ENCODE assay signal across 1 cellular context in the genomic region with DNA sequence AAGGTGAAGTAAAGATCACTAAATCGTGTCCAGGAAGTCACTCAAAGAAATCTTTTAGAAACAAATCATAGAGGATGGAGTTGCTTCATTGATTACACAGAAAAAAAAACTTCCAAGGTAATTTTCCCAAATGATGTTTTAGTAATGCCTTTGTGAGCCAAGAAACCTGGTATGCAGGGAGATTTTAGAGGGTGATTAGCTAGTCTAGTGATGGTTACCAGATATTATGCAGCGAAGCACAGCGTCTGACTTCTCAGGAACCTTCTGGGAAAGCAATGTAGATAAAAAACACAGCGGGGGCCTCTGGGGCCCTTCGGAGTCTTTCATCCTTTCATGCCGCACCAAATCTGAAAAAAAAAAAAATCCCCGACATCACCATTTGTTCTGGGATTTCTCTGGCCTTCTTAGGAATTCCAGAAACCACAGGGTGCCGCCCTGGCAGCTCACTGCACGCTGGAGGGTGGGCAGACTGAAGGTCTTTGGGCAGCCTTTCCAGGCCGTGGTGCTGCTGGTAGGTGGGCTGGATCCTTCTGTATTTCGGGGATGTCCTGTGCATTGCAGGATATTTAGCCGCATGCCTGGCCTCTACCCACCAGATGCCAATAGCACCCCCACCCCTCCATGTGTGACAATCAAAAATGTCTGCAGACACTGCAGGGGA.
TF ChIP-seq lines count a peak whose summit lies in the region.

No MANE protein-coding gene starts in this region.

TF ChIP-seq in GM23338, 12 proteins besides CTCF, POLR2A, EP300 and RAD21:
- TF ChIP-seq, protein P1, sequence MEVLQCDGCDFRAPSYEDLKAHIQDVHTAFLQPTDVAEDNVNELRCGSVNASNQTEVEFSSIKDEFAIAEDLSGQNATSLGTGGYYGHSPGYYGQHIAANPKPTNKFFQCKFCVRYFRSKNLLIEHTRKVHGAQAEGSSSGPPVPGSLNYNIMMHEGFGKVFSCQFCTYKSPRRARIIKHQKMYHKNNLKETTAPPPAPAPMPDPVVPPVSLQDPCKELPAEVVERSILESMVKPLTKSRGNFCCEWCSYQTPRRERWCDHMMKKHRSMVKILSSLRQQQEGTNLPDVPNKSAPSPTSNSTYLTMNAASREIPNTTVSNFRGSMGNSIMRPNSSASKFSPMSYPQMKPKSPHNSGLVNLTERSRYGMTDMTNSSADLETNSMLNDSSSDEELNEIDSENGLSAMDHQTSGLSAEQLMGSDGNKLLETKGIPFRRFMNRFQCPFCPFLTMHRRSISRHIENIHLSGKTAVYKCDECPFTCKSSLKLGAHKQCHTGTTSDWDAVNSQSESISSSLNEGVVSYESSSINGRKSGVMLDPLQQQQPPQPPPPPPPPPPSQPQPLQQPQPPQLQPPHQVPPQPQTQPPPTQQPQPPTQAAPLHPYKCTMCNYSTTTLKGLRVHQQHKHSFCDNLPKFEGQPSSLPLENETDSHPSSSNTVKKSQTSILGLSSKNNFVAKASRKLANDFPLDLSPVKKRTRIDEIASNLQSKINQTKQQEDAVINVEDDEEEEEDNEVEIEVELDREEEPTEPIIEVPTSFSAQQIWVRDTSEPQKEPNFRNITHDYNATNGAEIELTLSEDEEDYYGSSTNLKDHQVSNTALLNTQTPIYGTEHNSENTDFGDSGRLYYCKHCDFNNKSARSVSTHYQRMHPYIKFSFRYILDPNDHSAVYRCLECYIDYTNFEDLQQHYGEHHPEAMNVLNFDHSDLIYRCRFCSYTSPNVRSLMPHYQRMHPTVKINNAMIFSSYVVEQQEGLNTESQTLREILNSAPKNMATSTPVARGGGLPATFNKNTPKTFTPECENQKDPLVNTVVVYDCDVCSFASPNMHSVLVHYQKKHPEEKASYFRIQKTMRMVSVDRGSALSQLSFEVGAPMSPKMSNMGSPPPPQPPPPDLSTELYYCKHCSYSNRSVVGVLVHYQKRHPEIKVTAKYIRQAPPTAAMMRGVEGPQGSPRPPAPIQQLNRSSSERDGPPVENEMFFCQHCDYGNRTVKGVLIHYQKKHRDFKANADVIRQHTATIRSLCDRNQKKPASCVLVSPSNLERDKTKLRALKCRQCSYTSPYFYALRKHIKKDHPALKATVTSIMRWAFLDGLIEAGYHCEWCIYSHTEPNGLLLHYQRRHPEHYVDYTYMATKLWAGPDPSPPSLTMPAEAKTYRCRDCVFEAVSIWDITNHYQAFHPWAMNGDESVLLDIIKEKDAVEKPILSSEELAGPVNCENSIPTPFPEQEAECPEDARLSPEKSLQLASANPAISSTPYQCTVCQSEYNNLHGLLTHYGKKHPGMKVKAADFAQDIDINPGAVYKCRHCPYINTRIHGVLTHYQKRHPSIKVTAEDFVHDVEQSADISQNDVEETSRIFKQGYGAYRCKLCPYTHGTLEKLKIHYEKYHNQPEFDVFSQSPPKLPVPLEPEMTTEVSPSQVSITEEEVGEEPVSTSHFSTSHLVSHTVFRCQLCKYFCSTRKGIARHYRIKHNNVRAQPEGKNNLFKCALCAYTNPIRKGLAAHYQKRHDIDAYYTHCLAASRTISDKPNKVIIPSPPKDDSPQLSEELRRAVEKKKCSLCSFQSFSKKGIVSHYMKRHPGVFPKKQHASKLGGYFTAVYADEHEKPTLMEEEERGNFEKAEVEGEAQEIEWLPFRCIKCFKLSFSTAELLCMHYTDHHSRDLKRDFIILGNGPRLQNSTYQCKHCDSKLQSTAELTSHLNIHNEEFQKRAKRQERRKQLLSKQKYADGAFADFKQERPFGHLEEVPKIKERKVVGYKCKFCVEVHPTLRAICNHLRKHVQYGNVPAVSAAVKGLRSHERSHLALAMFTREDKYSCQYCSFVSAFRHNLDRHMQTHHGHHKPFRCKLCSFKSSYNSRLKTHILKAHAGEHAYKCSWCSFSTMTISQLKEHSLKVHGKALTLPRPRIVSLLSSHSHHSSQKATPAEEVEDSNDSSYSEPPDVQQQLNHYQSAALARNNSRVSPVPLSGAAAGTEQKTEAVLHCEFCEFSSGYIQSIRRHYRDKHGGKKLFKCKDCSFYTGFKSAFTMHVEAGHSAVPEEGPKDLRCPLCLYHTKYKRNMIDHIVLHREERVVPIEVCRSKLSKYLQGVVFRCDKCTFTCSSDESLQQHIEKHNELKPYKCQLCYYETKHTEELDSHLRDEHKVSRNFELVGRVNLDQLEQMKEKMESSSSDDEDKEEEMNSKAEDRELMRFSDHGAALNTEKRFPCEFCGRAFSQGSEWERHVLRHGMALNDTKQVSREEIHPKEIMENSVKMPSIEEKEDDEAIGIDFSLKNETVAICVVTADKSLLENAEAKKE (CRISPR knock-in tag; IDR thresholded peaks at IDR 0.05), result peak; percentile 3; the same call in 1 of the 2 replicates
- no peak for TF ChIP-seq POLR2AphosphoS5 (IDR thresholded peaks at IDR 0.05; ENCODE audit: low read depth)
- TF ChIP-seq CREB1 (CRISPR knock-in tag; IDR thresholded peaks at IDR 0.05; ENCODE audit: low read depth), result peak; percentile 31
